ENCODE assay signal across 8 cellular contexts in the genomic region with DNA sequence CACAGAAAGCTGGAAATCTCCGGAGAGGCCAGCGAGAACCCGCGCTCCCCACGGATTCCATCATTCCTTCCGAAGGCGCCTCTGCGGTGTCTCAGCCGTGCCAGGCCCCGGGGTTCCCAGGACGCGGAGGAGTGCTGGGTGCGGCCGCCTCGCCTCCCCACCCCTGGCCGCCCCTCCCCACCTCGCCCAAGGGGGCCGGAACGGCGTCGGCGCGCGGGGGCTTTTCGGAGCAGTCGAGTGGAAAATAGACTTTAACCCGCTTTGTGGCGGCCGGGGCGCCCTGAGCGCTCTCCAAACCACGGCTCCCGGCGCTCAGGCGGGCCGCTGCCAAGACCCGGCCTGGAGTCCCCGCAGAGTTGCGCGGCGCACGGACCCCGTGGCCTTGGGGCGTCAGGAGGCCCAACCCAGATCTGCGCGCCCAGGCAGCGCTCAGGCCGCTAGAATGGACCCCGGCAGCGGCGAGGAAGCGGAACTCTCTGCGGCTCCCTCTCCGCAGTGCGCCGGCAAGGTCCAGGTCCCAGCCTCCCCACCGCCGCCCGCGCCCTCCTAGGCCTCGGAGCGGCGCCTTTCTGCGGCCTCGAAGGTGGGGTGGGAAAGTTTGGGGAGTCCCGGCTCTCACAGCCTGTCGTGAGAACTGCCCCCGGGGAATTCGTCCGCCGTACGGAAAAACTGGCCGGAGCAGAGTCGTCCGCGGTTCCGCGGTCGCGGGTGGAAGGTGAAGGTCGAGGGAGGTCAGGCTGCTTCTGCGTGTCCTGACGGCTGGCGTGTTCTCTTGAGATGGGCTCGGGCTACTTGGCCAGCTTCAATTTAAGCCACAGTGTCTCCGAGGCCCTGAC. TPM values are rescaled to one million over a fixed set of nuclear protein-coding genes. Genes with fewer than 3 reads are reported as not detected.
A peak's percentile ranks its signal among the peaks of the same experiment; 100 is the strongest.
DNase-seq lines count a peak whose midpoint lies in the region; ATAC-seq and TF ChIP-seq lines count a peak whose summit lies in the region.

No MANE protein-coding gene starts in this region.

- ATAC-seq in HG03095 (IDR thresholded peaks at IDR 0.05; ENCODE audit: unreplicated experiment): peak; percentile 59
- ATAC-seq in left lobe of liver: peak; percentile 79
- ATAC-seq in stimulated activated naive B cell treated with anti-CD40 and anti-IgM and Interleukin-4, amounts not matched to agents 10 μg/mL and 1 μg/mL and 100 μg/mL, for 72 hours (replicated peaks): peak; percentile 68 to 72

- intact Hi-C loops in MCF 10A (cut with micrococcal nuclease): no loop called here

- H3K4me3 Mint-ChIP-seq in MCF 10A (ENCODE audit: unreplicated experiment): peak overlapping the region; percentile 58
- H3K4me3 Mint-ChIP-seq in stimulated activated naive B cell treated with anti-CD40 and anti-IgM and Interleukin-4, amounts not matched to agents 10 μg/mL and 1 μg/mL and 100 μg/mL, for 72 hours: peak overlapping the region; percentile 87 to 88

- in situ Hi-C loops in GM18951 (cut with MboI; ENCODE audit: low sequenced_read_pairs, unreplicated experiment): no loop called here

- peak; percentile 49 for DNase-seq in CD1c-positive myeloid dendritic cell (ENCODE audit: extremely low spot score)
- peak; percentile 69 for DNase-seq in NCI-H82 (lab: John Stamatoyannopoulos, UW)
- peak; percentile 24 for DNase-seq in MCF 10A (ENCODE audit: unreplicated experiment)
- peak; percentile 83 for DNase-seq in left lobe of liver (ENCODE audit: low spot score)
- peak; percentile 64 for DNase-seq in stimulated activated naive B cell treated with anti-CD40 and anti-IgM and Interleukin-4, amounts not matched to agents 10 μg/mL and 1 μg/mL and 100 μg/mL, for 72 hours
- DNase-seq in cerebellar nuclear complex (lab: John Stamatoyannopoulos, UW): no peak

- BruUV-seq in MCF 10A (replicated peaks; lab: Mats Ljungman, UMichigan): no TSS peak

- no peaks in the 10 kb centered on the region for H3K9me3 Mint-ChIP-seq in MCF 10A (ENCODE audit: unreplicated experiment)
- H3K9me3 Mint-ChIP-seq in stimulated activated naive B cell treated with anti-CD40 and anti-IgM and Interleukin-4, amounts not matched to agents 10 μg/mL and 1 μg/mL and 100 μg/mL, for 72 hours: no peaks in the 10 kb centered on the region

- no peaks in the 10 kb centered on the region for H3K36me3 Mint-ChIP-seq in MCF 10A (ENCODE audit: insufficient read depth, unreplicated experiment)
- no peaks in the 10 kb centered on the region for H3K36me3 Mint-ChIP-seq in stimulated activated naive B cell treated with anti-CD40 and anti-IgM and Interleukin-4, amounts not matched to agents 10 μg/mL and 1 μg/mL and 100 μg/mL, for 72 hours

- peak; percentile 46 for TF ChIP-seq POLR2A in GM18951 (IDR thresholded peaks at IDR 0.05; ENCODE audit: extremely low read depth, insufficient read depth, insufficient read length)

- TF ChIP-seq CTCF in MCF 10A (IDR thresholded peaks at IDR 0.05; ENCODE audit: unreplicated experiment): no peak

- CTCF ChIA-PET in MCF 10A (lab: Yijun Ruan, JAX): interaction anchor here (1.6 to 2.8 kb wide), 2 partner anchors 29 to 261 kb away, joined by 5 to 17 read pairs; partner anchors contain the start of gene SPR

- H3K27me3 Mint-ChIP-seq in MCF 10A (ENCODE audit: insufficient read depth, unreplicated experiment): peaks cover 76% of the 10 kb centered on the region
- H3K27me3 Mint-ChIP-seq in stimulated activated naive B cell treated with anti-CD40 and anti-IgM and Interleukin-4, amounts not matched to agents 10 μg/mL and 1 μg/mL and 100 μg/mL, for 72 hours: peaks cover 57 to 75% of the 10 kb centered on the region in 2 donors

- H3K27ac Mint-ChIP-seq in MCF 10A (ENCODE audit: low read depth, unreplicated experiment): no peak overlapping the region
- peak overlapping the region; percentile 95 for H3K27ac Mint-ChIP-seq in stimulated activated naive B cell treated with anti-CD40 and anti-IgM and Interleukin-4, amounts not matched to agents 10 μg/mL and 1 μg/mL and 100 μg/mL, for 72 hours

- H3K4me1 Mint-ChIP-seq in MCF 10A (ENCODE audit: insufficient read depth, unreplicated experiment): peaks cover 6% of the 10 kb centered on the region
- H3K4me1 Mint-ChIP-seq in stimulated activated naive B cell treated with anti-CD40 and anti-IgM and Interleukin-4, amounts not matched to agents 10 μg/mL and 1 μg/mL and 100 μg/mL, for 72 hours: peaks cover 28 to 49% of the 10 kb centered on the region in 2 donors

- POLR2A ChIA-PET in MCF 10A (lab: Yijun Ruan, JAX): interaction anchor here (0.6 to 1.8 kb wide), 4 partner anchors 10 to 52 kb away, joined by 3 to 6 read pairs (median 3); partner anchors contain the start of gene SPR

RNA-seq across cellular contexts. Expression of gene EMX1, which starts 1.2 kb away (rescaled TPM):
- total RNA-seq in MCF 10A (2022) (not detected in 2 replicates), left lobe of liver (0.20 TPM)

RNA-seq across cellular contexts. Expression of gene SPR, which starts 28.9 kb away (rescaled TPM):
- total RNA-seq in MCF 10A (2022) (12.9 and 18.1 TPM in 2 replicates), left lobe of liver (64.5 TPM)

Comparison
In these comparisons a context has a peak if more than half of its experiments do, and no peak if none do; other contexts are left out.
1. DNase-seq: peak in CD1c-positive myeloid dendritic cell (single experiment), NCI-H82 (single experiment), MCF 10A (single experiment), left lobe of liver (single experiment) and stimulated activated naive B cell treated with anti-CD40 and anti-IgM and Interleukin-4, amounts not matched to agents 10 μg/mL and 1 μg/mL and 100 μg/mL, for 72 hours (single experiment); none in cerebellar nuclear complex (0 of 2).
2. Peak in every context shown above with its lines, with median percentiles within 50 percentile points of each other: ATAC-seq.